ENCODE assay signal across 1 cellular context in the genomic region with DNA sequence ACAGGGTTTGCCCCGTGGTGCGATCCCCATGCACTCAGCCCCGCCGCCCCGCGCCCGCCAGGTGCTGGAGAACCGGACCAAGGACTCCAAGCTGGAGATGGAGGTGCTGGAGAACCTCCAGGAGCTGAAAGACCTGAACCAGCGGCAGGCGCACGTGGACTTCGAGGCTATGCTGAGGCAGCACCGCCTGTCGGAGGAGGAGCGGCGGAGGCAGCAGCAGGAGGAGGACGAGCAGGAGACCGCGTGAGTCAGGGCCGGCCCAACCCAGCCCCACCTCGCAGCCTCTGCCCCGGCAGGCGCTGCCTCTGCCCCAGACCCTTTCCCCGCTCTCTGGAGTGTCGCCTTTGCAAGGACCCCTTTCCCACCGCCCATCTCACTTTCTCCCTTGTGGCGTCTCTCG.
TF ChIP-seq lines count a peak whose summit lies in the region.

No MANE protein-coding gene starts in this region.

TF ChIP-seq in K562, 482 proteins besides CTCF, POLR2A, EP300 and RAD21:
- TF ChIP-seq POLR2G (IDR thresholded peaks at IDR 0.05; ENCODE audit: low read depth, low read length) (peak; percentile 39; the same call in 1 of the 2 replicates), ZBTB33 (CRISPR knock-in tag; IDR thresholded peaks at IDR 0.05) (peak; percentile 71), NEUROD1 (IDR thresholded peaks at IDR 0.05; ENCODE audit: borderline replicate concordance, low read depth, low read length, partially characterized antibody) (no peak)
